In the genomic region with DNA sequence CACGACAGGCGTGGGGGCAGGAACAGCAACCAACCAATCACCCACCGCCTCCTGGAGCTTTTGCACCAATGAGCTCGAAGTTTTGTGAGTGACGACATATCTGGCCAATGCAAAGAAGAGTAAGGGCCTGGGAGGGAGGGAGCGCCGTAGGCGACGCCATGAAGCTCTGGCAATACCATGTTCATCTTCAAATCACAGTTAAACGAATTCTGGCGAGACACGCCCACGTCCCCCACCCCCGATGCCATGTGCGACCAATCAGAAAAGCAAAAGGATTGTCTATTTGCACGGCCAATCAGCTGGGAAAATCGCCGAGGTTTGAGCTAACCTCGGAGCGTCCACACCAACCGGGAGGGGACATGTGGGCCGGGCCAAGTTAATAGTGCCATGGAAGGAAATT, we compare ENCODE assay signal across 8 cellular contexts. TPM values are rescaled to one million over a fixed set of nuclear protein-coding genes. Genes with fewer than 3 reads are reported as not detected.
DNase-seq lines count a peak whose midpoint lies in the region; ATAC-seq and TF ChIP-seq lines count a peak whose summit lies in the region.
"Not testable (repeated sequence)": the region's sequence is repeated elsewhere in the genome, so short reads cannot be mapped to it uniquely, and the experiment has no call there.

TSS of gene ARL17B (minus strand) at position 12 of the 400 bp plus-strand sequence. CDS start 3,369 bp downstream, outside the sequence.

- not testable (repeated sequence) for TF ChIP-seq CTCF in lower lobe of right lung (IDR thresholded peaks at IDR 0.05); uterus (IDR thresholded peaks at IDR 0.05)

- DNase-seq in MG63 (peak; percentile 92), lower lobe of right lung (peak; percentile 94), uterus (peak; percentile 94 to 97)
- DNase-seq in central memory CD4-positive, alpha-beta T cell = peak; percentile 90
- peak; percentile 97 for DNase-seq in stimulated activated CD4-positive, alpha-beta T cell treated with anti-CD3 and anti-CD28 coated beads, Interleukin-1b, Interleukin-23, amount 100 ng/mL, for 48 hours

- TF ChIP-seq POLR2A in uterus (IDR thresholded peaks at IDR 0.05) = not testable (repeated sequence)

- H3K36me3 ChIP-seq in MG63, lower lobe of right lung, uterus: not testable (repeated sequence)

- peak; percentile 97 for ATAC-seq in GM19023 (IDR thresholded peaks at IDR 0.05; ENCODE audit: unreplicated experiment)
- peak; percentile 89 for ATAC-seq in HG02763 (IDR thresholded peaks at IDR 0.05; ENCODE audit: unreplicated experiment)
- ATAC-seq in lower lobe of right lung = peak; percentile 99 to 100

- POLR2A ChIA-PET in activated CD8-positive, alpha-beta memory T cell treated with anti-CD3 and anti-CD28 coated beads for 36 hours (lab: Charles Lee) = not testable (repeated sequence)

- intact Hi-C loops in lower lobe of right lung (cut with DNase I); uterus (cut with DNase I; ENCODE audit: low total_unique reads): not testable (repeated sequence)

- CTCF ChIA-PET in activated CD8-positive, alpha-beta memory T cell treated with anti-CD3 and anti-CD28 coated beads for 36 hours (lab: Charles Lee) = not testable (repeated sequence)

- not testable (repeated sequence) for H3K27me3 ChIP-seq in MG63; lower lobe of right lung (ENCODE audit: low read depth); uterus

- not testable (repeated sequence) for H3K4me3 ChIP-seq in MG63, uterus
- H3K4me3 ChIP-seq in lower lobe of right lung = peak within 1 kb of the TSS; percentile 39

- not testable (repeated sequence) for H3K27ac ChIP-seq in lower lobe of right lung, uterus

- not testable (repeated sequence) for H3K9me3 ChIP-seq in MG63, lower lobe of right lung, uterus

- H3K4me1 ChIP-seq in lower lobe of right lung, uterus: not testable (repeated sequence)

RNA-seq across cellular contexts. Expression of gene ARL17B, which starts in this region (rescaled TPM):
- 2.4 and 8.6 TPM in 2 replicates for total RNA-seq in MG63 (2014; rRNA removed; shearing (Covaris generic); ENCODE audit: low replicate concordance)
- total RNA-seq in activated CD8-positive, alpha-beta memory T cell treated with anti-CD3 and anti-CD28 coated beads for 36 hours = 10 to 100 TPM; 14.9 to 16.2 TPM
- total RNA-seq in lower lobe of right lung (29.3 TPM), uterus (10 to 100 TPM in 3 of 4 donors, 1 to 10 TPM in 1; 5.6 to 43.6 (median 15.2) TPM)
